12 cellular contexts compared by ENCODE assay signal in the genomic region with DNA sequence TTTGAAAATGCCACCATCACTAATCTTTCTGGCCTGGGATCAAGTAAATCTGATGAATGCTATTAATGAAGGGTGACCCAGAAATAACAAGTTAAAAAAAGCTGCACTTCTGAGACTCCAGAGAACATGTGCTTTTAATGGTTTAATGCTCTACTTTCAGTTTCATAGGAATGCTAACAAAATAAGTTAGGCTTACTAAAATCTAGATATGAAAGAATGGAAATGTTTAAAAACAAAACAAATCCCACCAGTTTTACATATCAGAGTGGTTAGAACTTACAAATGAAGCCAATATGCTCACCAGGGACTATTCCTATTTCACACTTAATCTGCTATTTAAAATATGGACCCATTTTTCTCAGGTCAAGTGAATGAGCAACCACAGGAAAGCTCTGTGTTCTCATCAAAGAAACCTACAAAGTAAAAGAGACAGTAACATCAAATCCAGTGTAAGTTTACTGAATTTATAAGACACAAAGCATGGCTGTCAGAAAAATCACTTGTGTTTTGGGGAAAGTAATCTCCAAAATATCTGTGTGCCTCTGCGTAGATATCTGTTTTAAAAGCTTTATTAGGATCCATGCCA. TPM values are rescaled to one million over a fixed set of nuclear protein-coding genes. Genes with fewer than 3 reads are reported as not detected.
DNase-seq lines count a peak whose midpoint lies in the region; ATAC-seq lines count a peak whose summit lies in the region.
"Had no signal": no experiment of that assay in that cellular context is flagged by ENCODE, and none has a peak within 500 bp of the region (broad histone marks: within the 10 kb centered on the region; RNA-seq: fewer than 3 reads in every experiment).

No MANE protein-coding gene starts in this region.

- no peaks in the 10 kb centered on the region for H3K36me3 ChIP-seq in GM23248 (ENCODE audit: low read depth)
- H3K36me3 ChIP-seq: brain microvascular endothelial cell, tibial artery had no signal

- intact Hi-C loops in activated CD4-positive, alpha-beta memory T cell treated with anti-CD3 and anti-CD28 coated beads for 36 hours (cut with micrococcal nuclease), result loop anchor here (10.0 kb wide), 1 partner anchor 348 kb away; a partner anchor contains a TSS

- 94 to 100% methylated on average over 1 of the region's 1 CpG for WGBS in GM23248 (ENCODE audit: low coverage in 1 of 2, low lambda C conversion rate in 2 of 2, missing lambda C conversion rate in 2 of 2), 2 experiments

- no peak overlapping the region for H3K27ac ChIP-seq in GM23248
- H3K27ac ChIP-seq: A549, brain microvascular endothelial cell, tibial artery had no signal

- POLR2A ChIA-PET in activated CD4-positive, alpha-beta memory T cell treated with anti-CD3 and anti-CD28 coated beads for 36 hours (lab: Charles Lee), result interaction anchor here (1.0 to 2.5 kb wide), 6 partner anchors 9 to 73 kb away, joined by 3 to 14 read pairs (median 4); no protein-coding TSS in a partner anchor

- H3K9ac ChIP-seq in GM23248, result no peak overlapping the region

- ATAC-seq in natural killer cell treated with Interleukin-12 subunit alpha and Interleukin-12 subunit beta and Interleukin-15 and Interleukin-18, amount 100 ng/mL, for 72 hours, result peak in 1 of 2 donors; percentile 4
- ATAC-seq: A549, WTC11 had no signal

- H3K9me2 ChIP-seq in GM23248 (ENCODE audit: insufficient read depth), result no peaks in the 10 kb centered on the region

- H3K4me3 Mint-ChIP-seq in T-helper 2 cell treated with Interferon-gamma antibody and Interleukin-4, amounts not matched to agents 5 μg/mL and 100 μg/mL, for 36 hours, result peak overlapping the region; percentile 76
- no peak overlapping the region for H3K4me3 Mint-ChIP-seq in activated CD4-positive, alpha-beta memory T cell treated with anti-CD3 and anti-CD28 coated beads for 36 hours
- H3K4me3 Mint-ChIP-seq in natural killer cell treated with Interleukin-12 subunit alpha and Interleukin-12 subunit beta and Interleukin-15 and Interleukin-18, amount 100 ng/mL, for 72 hours, result peak overlapping the region; percentile 72
- H3K4me3 Mint-ChIP-seq: WTC11 had no signal

- H3K9me3 ChIP-seq in GM23248 (ENCODE audit: low read depth), result no peaks in the 10 kb centered on the region
- H3K9me3 ChIP-seq: A549, tibial artery had no signal

- CTCF ChIA-PET in activated CD4-positive, alpha-beta memory T cell treated with anti-CD3 and anti-CD28 coated beads for 36 hours (lab: Charles Lee), result interaction anchor here (0.8 to 2.1 kb wide), 3 partner anchors 19 to 196 kb away, joined by 3 to 5 read pairs (median 3); no protein-coding TSS in a partner anchor

- peaks cover 37% of the 10 kb centered on the region for H3K4me1 ChIP-seq in GM23248 (ENCODE audit: insufficient read depth)
- H3K4me1 ChIP-seq: A549 had no signal

- H3K27ac Mint-ChIP-seq in T-helper 2 cell treated with Interferon-gamma antibody and Interleukin-4, amounts not matched to agents 5 μg/mL and 100 μg/mL, for 36 hours, result peak overlapping the region; percentile 75
- H3K27ac Mint-ChIP-seq in activated CD4-positive, alpha-beta memory T cell treated with anti-CD3 and anti-CD28 coated beads for 36 hours, result peak overlapping the region; percentile 52
- peak overlapping the region in 1 of 2 donors; percentile 88 for H3K27ac Mint-ChIP-seq in natural killer cell treated with Interleukin-12 subunit alpha and Interleukin-12 subunit beta and Interleukin-15 and Interleukin-18, amount 100 ng/mL, for 72 hours
- H3K27ac Mint-ChIP-seq: WTC11 had no signal

- in situ Hi-C loops in GM23248 (cut with MboI), result no loop called here

- peak overlapping the region; percentile 17 for H3K4me2 ChIP-seq in GM23248 (ENCODE audit: unreplicated experiment)
- H3K4me2 ChIP-seq: A549 had no signal

- H3K79me2 ChIP-seq in GM23248 (ENCODE audit: insufficient read depth), result peaks cover 96% of the 10 kb centered on the region

- H3K27me3 Mint-ChIP-seq in T-helper 2 cell treated with Interferon-gamma antibody and Interleukin-4, amounts not matched to agents 5 μg/mL and 100 μg/mL, for 36 hours (ENCODE audit: low read depth), result no peaks in the 10 kb centered on the region
- no peaks in the 10 kb centered on the region for H3K27me3 Mint-ChIP-seq in activated CD4-positive, alpha-beta memory T cell treated with anti-CD3 and anti-CD28 coated beads for 36 hours
- no peaks in the 10 kb centered on the region for H3K27me3 Mint-ChIP-seq in natural killer cell treated with Interleukin-12 subunit alpha and Interleukin-12 subunit beta and Interleukin-15 and Interleukin-18, amount 100 ng/mL, for 72 hours

- H3K4me3 ChIP-seq in GM23248, result no peak overlapping the region
- H3K4me3 ChIP-seq: A549, tibial artery had no signal

- peaks cover 43% of the 10 kb centered on the region for H3K36me3 Mint-ChIP-seq in T-helper 2 cell treated with Interferon-gamma antibody and Interleukin-4, amounts not matched to agents 5 μg/mL and 100 μg/mL, for 36 hours (ENCODE audit: low read depth)
- H3K36me3 Mint-ChIP-seq in activated CD4-positive, alpha-beta memory T cell treated with anti-CD3 and anti-CD28 coated beads for 36 hours, result peaks cover 52% of the 10 kb centered on the region
- peaks cover 11% of the 10 kb centered on the region for H3K36me3 Mint-ChIP-seq in natural killer cell treated with Interleukin-12 subunit alpha and Interleukin-12 subunit beta and Interleukin-15 and Interleukin-18, amount 100 ng/mL, for 72 hours
- H3K36me3 Mint-ChIP-seq: WTC11 had no signal

- H3K4me1 Mint-ChIP-seq in T-helper 2 cell treated with Interferon-gamma antibody and Interleukin-4, amounts not matched to agents 5 μg/mL and 100 μg/mL, for 36 hours (ENCODE audit: low read depth), result peaks cover 61% of the 10 kb centered on the region
- peaks cover 77% of the 10 kb centered on the region for H3K4me1 Mint-ChIP-seq in activated CD4-positive, alpha-beta memory T cell treated with anti-CD3 and anti-CD28 coated beads for 36 hours (ENCODE audit: low read depth)
- H3K4me1 Mint-ChIP-seq in natural killer cell treated with Interleukin-12 subunit alpha and Interleukin-12 subunit beta and Interleukin-15 and Interleukin-18, amount 100 ng/mL, for 72 hours (ENCODE audit: low read depth in 2 of 2), result peaks cover 71 to 72% of the 10 kb centered on the region in 2 donors

- H3K27me3 ChIP-seq in GM23248 (replicated peaks; ENCODE audit: insufficient read depth), result no peaks in the 10 kb centered on the region
- H3K27me3 ChIP-seq: brain microvascular endothelial cell, tibial artery had no signal

- no peak for DNase-seq in T-helper 2 cell treated with Interferon-gamma antibody and Interleukin-4, amounts not matched to agents 5 μg/mL and 100 μg/mL, for 36 hours (ENCODE audit: low spot score)
- DNase-seq in T-helper 2 cell (no peak), GM23248 (no peak), superior temporal gyrus (ENCODE audit: extremely low spot score) (no peak), ureter (ENCODE audit: low spot score) (no peak)
- DNase-seq in activated CD4-positive, alpha-beta memory T cell treated with anti-CD3 and anti-CD28 coated beads for 36 hours, result no peak
- DNase-seq in natural killer cell treated with Interleukin-12 subunit alpha and Interleukin-12 subunit beta and Interleukin-15 and Interleukin-18, amount 100 ng/mL, for 72 hours (ENCODE audit: low spot score), result no peak
- DNase-seq in stimulated activated CD4-positive, alpha-beta T cell treated with anti-CD3 and anti-CD28 coated beads, Interleukin-1b, Interleukin-23, amount 100 ng/mL, for 48 hours, result no peak
- DNase-seq: brain microvascular endothelial cell, tibial artery had no signal

- H2AFZ ChIP-seq in GM23248, result no peak overlapping the region

- peaks cover 36% of the 10 kb centered on the region for H3F3A ChIP-seq in GM23248 (ENCODE audit: insufficient read depth)

- H4K20me1 ChIP-seq in GM23248 (ENCODE audit: insufficient read depth), result no peaks in the 10 kb centered on the region

- no peaks in the 10 kb centered on the region for H3K9me3 Mint-ChIP-seq in T-helper 2 cell treated with Interferon-gamma antibody and Interleukin-4, amounts not matched to agents 5 μg/mL and 100 μg/mL, for 36 hours
- no peaks in the 10 kb centered on the region for H3K9me3 Mint-ChIP-seq in activated CD4-positive, alpha-beta memory T cell treated with anti-CD3 and anti-CD28 coated beads for 36 hours
- H3K9me3 Mint-ChIP-seq in natural killer cell treated with Interleukin-12 subunit alpha and Interleukin-12 subunit beta and Interleukin-15 and Interleukin-18, amount 100 ng/mL, for 72 hours, result no peaks in the 10 kb centered on the region
- H3K9me3 Mint-ChIP-seq: WTC11 had no signal

RNA-seq across cellular contexts. Expression of a gene that starts 40.3 kb away (rescaled TPM):
- total RNA-seq in GM23248 (2014; rRNA removed; shearing (Covaris generic)), result 166 and 177 TPM in 2 replicates
- polyA plus RNA-seq in GM23248 (2016; fragmentation: Nextera tagmentation; extraction: Ambion mirVana), result 55.6 and 58.6 TPM in 2 replicates
- total RNA-seq in activated CD4-positive, alpha-beta memory T cell treated with anti-CD3 and anti-CD28 coated beads for 36 hours, result 100 to 1,000 TPM; 353 to 365 TPM
- 100 to 1,000 TPM; 273 to 443 TPM for total RNA-seq in natural killer cell treated with Interleukin-12 subunit alpha and Interleukin-12 subunit beta and Interleukin-15 and Interleukin-18, amount 100 ng/mL, for 72 hours
- 62.6 TPM for total RNA-seq in ureter
